Comparison of ENCODE assay signal across 7 cellular contexts in genomic region chr7:128032605-128033235, GRCh38. TPM values are rescaled to one million over a fixed set of nuclear protein-coding genes. Genes with fewer than 3 reads are reported as not detected.
A peak's percentile ranks its signal among the peaks of the same experiment; 100 is the strongest.
DNase-seq lines count a peak whose midpoint lies in the region; ATAC-seq and TF ChIP-seq lines count a peak whose summit lies in the region.

No MANE protein-coding gene starts in this region.

- POLR2A ChIA-PET in Caco-2 (lab: Charles Lee) = no interaction called here

- H3K27me3 Mint-ChIP-seq in GM23338 (ENCODE audit: insufficient read depth, low read depth, poor library complexity) (peaks cover 35% of the 10 kb centered on the region), Caco-2 (ENCODE audit: insufficient read depth, unreplicated experiment) (no peaks in the 10 kb centered on the region)

- no peak for TF ChIP-seq CTCF in GM23338 (conservative IDR thresholded peaks at IDR 0.05; ENCODE audit: low read depth in 2 of 2)
- no peak for TF ChIP-seq CTCF in adrenal gland (IDR thresholded peaks at IDR 0.05)
- no peak for TF ChIP-seq CTCF in Caco-2 (IDR thresholded peaks at IDR 0.05; ENCODE audit: insufficient read depth in 1 of 2, low read depth in 1 of 2, low read length in 1 of 2, severe bottlenecking in 1 of 2, unreplicated experiment in 1 of 2)

- DNase-seq in GM23338 (ENCODE audit: low spot score) = peak; percentile 57
- peak in 5 of 7 donors; percentile 38 to 52 (median 48) for DNase-seq in adrenal gland
- DNase-seq in stimulated activated effector memory CD8-positive, alpha-beta T cell treated with anti-CD3 and anti-CD28 coated beads, Interleukin-12 subunit alpha, Interleukin-12 subunit beta, amount 100 ng/mL, for 72 hours (ENCODE audit: low spot score in 2 of 2) = peak in 1 of 2 donors; percentile 50
- DNase-seq in SK-N-DZ (ENCODE audit: low spot score) = no peak
- DNase-seq in Caco-2 = no peak
- DNase-seq in SW 1271 (lab: John Stamatoyannopoulos, UW) = no peak

- H3K36me3 ChIP-seq in GM23338 (ENCODE audit: insufficient read depth) (no peaks in the 10 kb centered on the region), adrenal gland (replicated peaks in 1 of 2) (no peaks in the 10 kb centered on the region), iPS-18a (ENCODE audit: control insufficient read depth, low read depth, low read length) (peaks cover 10% of the 10 kb centered on the region), Caco-2 (ENCODE audit: control insufficient read depth, insufficient read depth, low read length) (peaks cover 2% of the 10 kb centered on the region; the same call in 1 of the 2 replicates)

- H3K4me3 Mint-ChIP-seq in GM23338 (peak overlapping the region; percentile 81), Caco-2 (ENCODE audit: unreplicated experiment) (no peak overlapping the region)
- peak overlapping the region; percentile 23 for H3K4me3 Mint-ChIP-seq in stimulated activated effector memory CD8-positive, alpha-beta T cell treated with anti-CD3 and anti-CD28 coated beads, Interleukin-12 subunit alpha, Interleukin-12 subunit beta, amount 100 ng/mL, for 72 hours

- H3K4me3 ChIP-seq in GM23338 (peak overlapping the region; percentile 68), adrenal gland (peak overlapping the region in 2 of 4 donors; percentile 59 to 72), iPS-18a (ENCODE audit: low read length) (peak overlapping the region; percentile 55), Caco-2 (ENCODE audit: low read depth, low read length) (no peak overlapping the region)

- peak overlapping the region; percentile 23; the same call in 1 of the 2 replicates for H2AFZ ChIP-seq in GM23338

- CTCF ChIA-PET in Caco-2 (lab: Charles Lee) = no interaction called here

- ATAC-seq in GM23338 = peak; percentile 7
- ATAC-seq in stimulated activated effector memory CD8-positive, alpha-beta T cell treated with anti-CD3 and anti-CD28 coated beads, Interleukin-12 subunit alpha, Interleukin-12 subunit beta, amount 100 ng/mL, for 72 hours = peak; percentile 24

- no peak overlapping the region for H3K27ac Mint-ChIP-seq in GM23338
- H3K27ac Mint-ChIP-seq in stimulated activated effector memory CD8-positive, alpha-beta T cell treated with anti-CD3 and anti-CD28 coated beads, Interleukin-12 subunit alpha, Interleukin-12 subunit beta, amount 100 ng/mL, for 72 hours = no peak overlapping the region
- no peak overlapping the region for H3K27ac Mint-ChIP-seq in Caco-2 (ENCODE audit: unreplicated experiment)

- WGBS in adrenal gland, 4 donors = 25 to 66% (median 43%) methylated on average over 2 to 41 of the region's 41 CpGs

- H3K4me1 ChIP-seq in GM23338 (ENCODE audit: insufficient read depth) = peaks cover 19% of the 10 kb centered on the region
- peaks cover 9 to 40% of the 10 kb centered on the region in 2 donors for H3K4me1 ChIP-seq in adrenal gland (replicated peaks in 1 of 2)
- H3K4me1 ChIP-seq in iPS-18a (ENCODE audit: control insufficient read depth, low read depth, low read length) = peaks cover 18% of the 10 kb centered on the region
- H3K4me1 ChIP-seq in Caco-2 = no peaks in the 10 kb centered on the region

- no TSS peak for BruUV-seq in Caco-2 (replicated peaks; lab: Mats Ljungman, UMichigan)

- H3K9ac ChIP-seq in iPS-18a (ENCODE audit: low read length) = no peak overlapping the region

- peaks cover 35% of the 10 kb centered on the region for H3K4me1 Mint-ChIP-seq in GM23338
- peaks cover 32% of the 10 kb centered on the region for H3K4me1 Mint-ChIP-seq in stimulated activated effector memory CD8-positive, alpha-beta T cell treated with anti-CD3 and anti-CD28 coated beads, Interleukin-12 subunit alpha, Interleukin-12 subunit beta, amount 100 ng/mL, for 72 hours
- H3K4me1 Mint-ChIP-seq in Caco-2 (ENCODE audit: low read depth, unreplicated experiment) = peaks cover 1% of the 10 kb centered on the region

- H3K9me3 ChIP-seq in adrenal gland (replicated peaks in 1 of 3) (no peaks in the 10 kb centered on the region), iPS-18a (ENCODE audit: control insufficient read depth, low read depth, low read length) (no peaks in the 10 kb centered on the region), Caco-2 (no peaks in the 10 kb centered on the region)

- peaks cover 26% of the 10 kb centered on the region for H4K20me1 ChIP-seq in GM23338 (replicated peaks; ENCODE audit: insufficient read depth)

- no peaks in the 10 kb centered on the region for H3F3A ChIP-seq in GM23338 (replicated peaks; ENCODE audit: low read depth)

- H3K27ac ChIP-seq in GM23338 (ENCODE audit: low read depth) = no peak overlapping the region
- peak overlapping the region in 3 of 5 donors; percentile 72 to 79 (median 76) for H3K27ac ChIP-seq in adrenal gland
- H3K27ac ChIP-seq in iPS-18a (ENCODE audit: low read length) = no peak overlapping the region

- H3K4me2 ChIP-seq in GM23338 = peak overlapping the region; percentile 91

- peaks cover 17% of the 10 kb centered on the region for H3K79me2 ChIP-seq in GM23338 (replicated peaks; ENCODE audit: insufficient read depth)

- peaks cover 5% of the 10 kb centered on the region; the same call in 1 of the 2 replicates for H3K9me2 ChIP-seq in GM23338 (ENCODE audit: insufficient read depth)

- H3K9me3 Mint-ChIP-seq in GM23338 (no peaks in the 10 kb centered on the region; the same call in 2 of the 3 replicates), Caco-2 (ENCODE audit: unreplicated experiment) (no peaks in the 10 kb centered on the region)
- H3K9me3 Mint-ChIP-seq in stimulated activated effector memory CD8-positive, alpha-beta T cell treated with anti-CD3 and anti-CD28 coated beads, Interleukin-12 subunit alpha, Interleukin-12 subunit beta, amount 100 ng/mL, for 72 hours = no peaks in the 10 kb centered on the region

- H3K27me3 ChIP-seq in GM23338 (ENCODE audit: insufficient read depth) (peaks cover 31% of the 10 kb centered on the region), adrenal gland (no peaks in the 10 kb centered on the region), iPS-18a (ENCODE audit: control insufficient read depth, insufficient read depth, low read length) (peaks cover 38% of the 10 kb centered on the region), Caco-2 (replicated peaks; ENCODE audit: control insufficient read depth, insufficient read depth, low read length) (no peaks in the 10 kb centered on the region)

- TF ChIP-seq POLR2A in adrenal gland (IDR thresholded peaks at IDR 0.05) = no peak

- H3K36me3 Mint-ChIP-seq in GM23338 (ENCODE audit: low read depth) (peaks cover 30% of the 10 kb centered on the region), Caco-2 (ENCODE audit: insufficient read depth, unreplicated experiment) (peaks cover 21% of the 10 kb centered on the region)
- H3K36me3 Mint-ChIP-seq in stimulated activated effector memory CD8-positive, alpha-beta T cell treated with anti-CD3 and anti-CD28 coated beads, Interleukin-12 subunit alpha, Interleukin-12 subunit beta, amount 100 ng/mL, for 72 hours = peaks cover 16% of the 10 kb centered on the region

- intact Hi-C loops in adrenal gland (cut with DNase I) (loop anchor here (10.0 kb wide), 2 partner anchors 102 to 318 kb away; no protein-coding TSS in a partner anchor), Caco-2 (cut with micrococcal nuclease; ENCODE audit: unreplicated experiment) (no loop called here)

TF ChIP-seq in GM23338, 12 proteins besides CTCF, POLR2A, EP300 and RAD21:
- TF ChIP-seq CREB1 (CRISPR knock-in tag; IDR thresholded peaks at IDR 0.05; ENCODE audit: low read depth) = peak; percentile 53; the same call in 1 of the 2 replicates
- no peak for TF ChIP-seq NANOG (IDR thresholded peaks at IDR 0.05; ENCODE audit: borderline replicate concordance)
- TF ChIP-seq EZH2 (IDR thresholded peaks at IDR 0.05; ENCODE audit: low read depth, unreplicated experiment) = peak; percentile 53

RNA-seq across cellular contexts. Expression of gene LRRC4, which starts 1.5 kb away (rescaled TPM):
- total RNA-seq in GM23338 (2014; rRNA removed; shearing (Covaris generic)) = 3.6 and 5.2 TPM in 2 replicates
- polyA plus RNA-seq in GM23338 (2016; fragmentation: Nextera tagmentation; extraction: Ambion mirVana) (1.7 and 1.9 TPM in 2 replicates), adrenal gland (10 to 100 TPM in 1 of 3 donors, 1 to 10 TPM in 2; 2.2 to 14.5 (median 3.7) TPM)
- total RNA-seq in adrenal gland (10 to 100 TPM in 5 of 8 donors, 1 to 10 TPM in 3; 3.6 to 23.7 (median 14.7) TPM), Caco-2 (2022) (not detected in 2 replicates)
- 1.4 and 1.9 TPM in 2 replicates for polyA plus RNA-seq in SK-N-DZ (2014; cell fraction: cytosol; rRNA removed)
- polyA plus RNA-seq in SK-N-DZ (2014; cell fraction: nucleus; rRNA removed) = 1.4 and 1.9 TPM in 2 replicates

Comparison
In these comparisons a context has a peak if more than half of its experiments do, and no peak if none do; other contexts are left out.
1. DNase-seq: peak in GM23338 (single experiment) and adrenal gland (5 of 7); none in SK-N-DZ (single experiment), Caco-2 (0 of 2) and SW 1271 (0 of 2).
2. H3K27ac ChIP-seq: peak in adrenal gland (3 of 5); none in GM23338 (single experiment) and iPS-18a (single experiment).